Comparison of ENCODE assay signal across 1 cellular context in genomic region chr3:149567307-149567861, GRCh38.
TF ChIP-seq lines count a peak whose summit lies in the region.

No MANE protein-coding gene starts in this region.

TF ChIP-seq in SK-N-SH treated with all-trans-retinoic acid at 6 μM for 48 hours, 23 proteins besides CTCF, POLR2A, EP300 and RAD21:
- TF ChIP-seq TSHZ2 (CRISPR knock-in tag; IDR thresholded peaks at IDR 0.05), result no peak
- TF ChIP-seq CSRNP3 (CRISPR knock-in tag; IDR thresholded peaks at IDR 0.05), result no peak
- TF ChIP-seq ZFP30 (CRISPR knock-in tag; IDR thresholded peaks at IDR 0.05), result no peak
- TF ChIP-seq GLIS3 (CRISPR knock-in tag; IDR thresholded peaks at IDR 0.05), result no peak
- no peak for TF ChIP-seq OSR1 (CRISPR knock-in tag; IDR thresholded peaks at IDR 0.05)
- TF ChIP-seq TCF4 (CRISPR knock-in tag; IDR thresholded peaks at IDR 0.05; ENCODE audit: borderline replicate concordance), result no peak
- no peak for TF ChIP-seq ZNF8 (CRISPR knock-in tag; IDR thresholded peaks at IDR 0.05)
- TF ChIP-seq ZNF70 (CRISPR knock-in tag; IDR thresholded peaks at IDR 0.05), result no peak
- no peak for TF ChIP-seq RARB (CRISPR knock-in tag; IDR thresholded peaks at IDR 0.05)
- no peak for TF ChIP-seq BACH2 (CRISPR knock-in tag; IDR thresholded peaks at IDR 0.05; ENCODE audit: borderline replicate concordance)
- no peak for TF ChIP-seq TOX (CRISPR knock-in tag; IDR thresholded peaks at IDR 0.05; ENCODE audit: borderline replicate concordance)
- no peak for TF ChIP-seq ISL1 (CRISPR knock-in tag; IDR thresholded peaks at IDR 0.05)
- no peak for TF ChIP-seq ZFP3 (CRISPR knock-in tag; IDR thresholded peaks at IDR 0.05)
